13 cellular contexts compared by ENCODE assay signal in genomic region chr19:10828981-10829821, GRCh38. TPM values are rescaled to one million over a fixed set of nuclear protein-coding genes. Genes with fewer than 3 reads are reported as not detected.
DNase-seq lines count a peak whose midpoint lies in the region; ATAC-seq and TF ChIP-seq lines count a peak whose summit lies in the region.
"Had no signal": no experiment of that assay in that cellular context is flagged by ENCODE, and none has a peak within 500 bp of the region (broad histone marks: within the 10 kb centered on the region; RNA-seq: fewer than 3 reads in every experiment).

No MANE protein-coding gene starts in this region.

- CTCF ChIA-PET in GM10248 (lab: Yijun Ruan, JAX), result interaction anchor here (1.0 to 3.1 kb wide), 3 partner anchors 8 to 35 kb away, joined by 3 to 14 read pairs (median 4); no protein-coding TSS in a partner anchor

- no peaks in the 10 kb centered on the region for H3K4me1 ChIP-seq in RWPE2 (ENCODE audit: insufficient read depth, poor library complexity, severe bottlenecking)
- H3K4me1 ChIP-seq in thyroid gland, result no peaks in the 10 kb centered on the region
- no peaks in the 10 kb centered on the region for H3K4me1 ChIP-seq in effector memory CD4-positive, alpha-beta T cell (ENCODE audit: control insufficient read depth, insufficient read depth, low read length, poor library complexity, severe bottlenecking)
- H3K4me1 ChIP-seq: SJCRH30 had no signal

- H3K27ac ChIP-seq in 22Rv1 (no peak overlapping the region), RWPE2 (ENCODE audit: poor library complexity, severe bottlenecking) (no peak overlapping the region), thyroid gland (no peak overlapping the region)
- H3K27ac ChIP-seq in effector memory CD4-positive, alpha-beta T cell (ENCODE audit: insufficient read depth, low read length, poor library complexity, severe bottlenecking), result no peak overlapping the region
- H3K27ac ChIP-seq: SJCRH30 had no signal

- peak; percentile 20; the same call in 1 of the 2 replicates for TF ChIP-seq CTCF in 22Rv1 (IDR thresholded peaks at IDR 0.05)
- peak; percentile 8 for TF ChIP-seq CTCF in GM10248 (IDR thresholded peaks at IDR 0.05; ENCODE audit: control extremely low read depth, extremely low read depth, low read depth, missing control alignments)
- TF ChIP-seq CTCF in RWPE2 (IDR thresholded peaks at IDR 0.05; ENCODE audit: poor library complexity, severe bottlenecking), result peak; percentile 4
- TF ChIP-seq CTCF in fibroblast of the aortic adventitia (IDR thresholded peaks at IDR 0.05; ENCODE audit: insufficient read depth, low read length), result peak; percentile 11
- no peak for TF ChIP-seq CTCF in thyroid gland (IDR thresholded peaks at IDR 0.05)

- H3K4me3 ChIP-seq in RWPE2 (ENCODE audit: severe bottlenecking) (no peak overlapping the region), fibroblast of the aortic adventitia (ENCODE audit: low read depth, low read length) (no peak overlapping the region), thyroid gland (replicated peaks in 1 of 3) (no peak overlapping the region)
- no peak overlapping the region for H3K4me3 ChIP-seq in effector memory CD4-positive, alpha-beta T cell (ENCODE audit: insufficient read depth, low read depth, low read length, poor library complexity, severe bottlenecking)
- H3K4me3 ChIP-seq: SJCRH30 had no signal

- WGBS in thyroid gland, 2 donors, result 91 to 92% methylated on average over 20 to 26 of the region's 26 CpGs

- H3K9me3 ChIP-seq in RWPE2 (ENCODE audit: severe bottlenecking), result no peaks in the 10 kb centered on the region
- no peaks in the 10 kb centered on the region for H3K9me3 ChIP-seq in thyroid gland
- no peaks in the 10 kb centered on the region for H3K9me3 ChIP-seq in effector memory CD4-positive, alpha-beta T cell (ENCODE audit: control insufficient read depth, low read length)
- H3K9me3 ChIP-seq: SJCRH30 had no signal

- no peak; the same call in 2 of the 3 replicates for ATAC-seq in RWPE2 (ENCODE audit: low read depth)

- TF ChIP-seq POLR2A in thyroid gland (IDR thresholded peaks at IDR 0.05), result no peak

- intact Hi-C loops in thyroid gland (cut with DNase I), result no loop called here

- H3K27me3 ChIP-seq in RWPE2 (ENCODE audit: insufficient read depth, poor library complexity, severe bottlenecking) (no peaks in the 10 kb centered on the region), thyroid gland (no peaks in the 10 kb centered on the region)
- H3K27me3 ChIP-seq in effector memory CD4-positive, alpha-beta T cell (replicated peaks; ENCODE audit: control insufficient read depth, insufficient read depth, low read length, poor library complexity, severe bottlenecking), result no peaks in the 10 kb centered on the region
- H3K27me3 ChIP-seq: SJCRH30 had no signal

- no peak for DNase-seq in GM10248 (ENCODE audit: extremely low spot score)
- DNase-seq in RWPE2 (ENCODE audit: low spot score), result no peak
- DNase-seq in fibroblast of the aortic adventitia (ENCODE audit: low read depth), result no peak
- no peak for DNase-seq in thyroid gland
- DNase-seq in ecto neural progenitor cell (ENCODE audit: low spot score), result no peak
- DNase-seq in effector memory CD4-positive, alpha-beta T cell, result no peak
- DNase-seq in NCI-H1048 (lab: John Stamatoyannopoulos, UW), result no peak
- DNase-seq: activated CD8-positive, alpha-beta memory T cell treated with anti-CD3 and anti-CD28 coated beads for 24 hours; COR-L47; NCI-H1417; SJCRH30; stimulated activated CD8-positive, alpha-beta memory T cell treated with anti-CD3 and anti-CD28 coated beads, Interleukin-4, amount 100 ng/mL, for 48 hours had no signal

- POLR2A ChIA-PET in GM10248 (lab: Yijun Ruan, JAX), result interaction anchor here (1.1 kb wide), 1 partner anchor 127 kb away, joined by 3 read pairs; no protein-coding TSS in a partner anchor

- peaks cover 34% of the 10 kb centered on the region for H3K36me3 ChIP-seq in RWPE2 (ENCODE audit: low read depth)
- H3K36me3 ChIP-seq in thyroid gland, result peaks cover 59 to 66% of the 10 kb centered on the region in 2 donors
- peaks cover 54% of the 10 kb centered on the region for H3K36me3 ChIP-seq in effector memory CD4-positive, alpha-beta T cell (ENCODE audit: control insufficient read depth, insufficient read depth, low read length)

RNA-seq across cellular contexts. Expression of gene TMED1, which starts 6.8 kb away (rescaled TPM):
- total RNA-seq in fibroblast of the aortic adventitia (ENCODE audit: low replicate concordance) (30.2 and 44.3 TPM in 2 replicates), thyroid gland (10 to 100 TPM; 41.2 to 71.3 (median 48.7) TPM)

RNA-seq across cellular contexts. Expression of gene C19orf38, which starts 19.0 kb away (rescaled TPM):
- total RNA-seq in fibroblast of the aortic adventitia (ENCODE audit: low replicate concordance) (0.41 and 0.81 TPM in 2 replicates), thyroid gland (1 to 10 TPM in 2 of 4 donors, not detected in 2; 1.5 to 1.7 TPM)
- total RNA-seq: SJCRH30 had no signal

RNA-seq across cellular contexts. Expression of gene CARM1, which starts 42.2 kb away (rescaled TPM):
- total RNA-seq in fibroblast of the aortic adventitia (ENCODE audit: low replicate concordance) (16.4 and 39.6 TPM in 2 replicates), thyroid gland (10 to 100 TPM; 12.2 to 14.8 (median 13.1) TPM)

Comparison
In these comparisons a context has a peak if more than half of its experiments do, and no peak if none do; other contexts are left out.
1. CTCF ChIP-seq: peak in 22Rv1 (single experiment), GM10248 (single experiment), RWPE2 (single experiment) and fibroblast of the aortic adventitia (single experiment); none in thyroid gland (0 of 6).